Comparison of ENCODE assay signal across 1 cellular context in genomic region chr7:127651556-127652332, GRCh38.
TF ChIP-seq lines count a peak whose summit lies in the region.

Gene SND1 (plus strand): TSS chr7:127652194. CDS start chr7:127652374, 180 bp downstream.

TF ChIP-seq in HepG2, 621 proteins besides CTCF, POLR2A, EP300 and RAD21 (continued from another document and continues in another):
- TF ChIP-seq ZNF280D (CRISPR knock-in tag; IDR thresholded peaks at IDR 0.05): no peak
- TF ChIP-seq ZNF761 (CRISPR knock-in tag; conservative IDR thresholded peaks at IDR 0.05): no peak
- peak; percentile 98; the same call in 1 of the 2 replicates for TF ChIP-seq ARID4A (CRISPR knock-in tag; IDR thresholded peaks at IDR 0.05; ENCODE audit: borderline replicate concordance)
- TF ChIP-seq DNMT1 (CRISPR knock-in tag; IDR thresholded peaks at IDR 0.05): no peak; the same call in 1 of the 2 replicates
- no peak; the same call in 1 of the 2 replicates for TF ChIP-seq ZNF513 (CRISPR knock-in tag; conservative IDR thresholded peaks at IDR 0.05)
- TF ChIP-seq ZNF225 (CRISPR knock-in tag; IDR thresholded peaks at IDR 0.05): no peak
- TF ChIP-seq ZNF556 (CRISPR knock-in tag; IDR thresholded peaks at IDR 0.05; ENCODE audit: borderline replicate concordance): no peak; the same call in 1 of the 2 replicates
- TF ChIP-seq, protein P1, sequence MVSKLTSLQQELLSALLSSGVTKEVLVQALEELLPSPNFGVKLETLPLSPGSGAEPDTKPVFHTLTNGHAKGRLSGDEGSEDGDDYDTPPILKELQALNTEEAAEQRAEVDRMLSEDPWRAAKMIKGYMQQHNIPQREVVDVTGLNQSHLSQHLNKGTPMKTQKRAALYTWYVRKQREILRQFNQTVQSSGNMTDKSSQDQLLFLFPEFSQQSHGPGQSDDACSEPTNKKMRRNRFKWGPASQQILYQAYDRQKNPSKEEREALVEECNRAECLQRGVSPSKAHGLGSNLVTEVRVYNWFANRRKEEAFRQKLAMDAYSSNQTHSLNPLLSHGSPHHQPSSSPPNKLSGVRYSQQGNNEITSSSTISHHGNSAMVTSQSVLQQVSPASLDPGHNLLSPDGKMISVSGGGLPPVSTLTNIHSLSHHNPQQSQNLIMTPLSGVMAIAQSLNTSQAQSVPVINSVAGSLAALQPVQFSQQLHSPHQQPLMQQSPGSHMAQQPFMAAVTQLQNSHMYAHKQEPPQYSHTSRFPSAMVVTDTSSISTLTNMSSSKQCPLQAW (CRISPR knock-in tag; IDR thresholded peaks at IDR 0.05): peak; percentile 40; the same call in 1 of the 2 replicates
- TF ChIP-seq ZNF615 (CRISPR knock-in tag; IDR thresholded peaks at IDR 0.05; ENCODE audit: borderline replicate concordance): no peak
- TF ChIP-seq ZNF253 (CRISPR knock-in tag; IDR thresholded peaks at IDR 0.05; ENCODE audit: borderline replicate concordance): no peak
- TF ChIP-seq TGIF2 (CRISPR knock-in tag; IDR thresholded peaks at IDR 0.05): no peak
- no peak for TF ChIP-seq ZNF674 (CRISPR knock-in tag; IDR thresholded peaks at IDR 0.05; ENCODE audit: low read depth)
- TF ChIP-seq MZF1 (CRISPR knock-in tag; IDR thresholded peaks at IDR 0.05; ENCODE audit: borderline replicate concordance): no peak
- TF ChIP-seq POGK (CRISPR knock-in tag; conservative IDR thresholded peaks at IDR 0.05): no peak
- TF ChIP-seq, protein P2, sequence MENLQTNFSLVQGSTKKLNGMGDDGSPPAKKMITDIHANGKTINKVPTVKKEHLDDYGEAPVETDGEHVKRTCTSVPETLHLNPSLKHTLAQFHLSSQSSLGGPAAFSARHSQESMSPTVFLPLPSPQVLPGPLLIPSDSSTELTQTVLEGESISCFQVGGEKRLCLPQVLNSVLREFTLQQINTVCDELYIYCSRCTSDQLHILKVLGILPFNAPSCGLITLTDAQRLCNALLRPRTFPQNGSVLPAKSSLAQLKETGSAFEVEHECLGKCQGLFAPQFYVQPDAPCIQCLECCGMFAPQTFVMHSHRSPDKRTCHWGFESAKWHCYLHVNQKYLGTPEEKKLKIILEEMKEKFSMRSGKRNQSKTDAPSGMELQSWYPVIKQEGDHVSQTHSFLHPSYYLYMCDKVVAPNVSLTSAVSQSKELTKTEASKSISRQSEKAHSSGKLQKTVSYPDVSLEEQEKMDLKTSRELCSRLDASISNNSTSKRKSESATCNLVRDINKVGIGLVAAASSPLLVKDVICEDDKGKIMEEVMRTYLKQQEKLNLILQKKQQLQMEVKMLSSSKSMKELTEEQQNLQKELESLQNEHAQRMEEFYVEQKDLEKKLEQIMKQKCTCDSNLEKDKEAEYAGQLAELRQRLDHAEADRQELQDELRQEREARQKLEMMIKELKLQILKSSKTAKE (CRISPR knock-in tag; IDR thresholded peaks at IDR 0.05; ENCODE audit: borderline replicate concordance): no peak
- TF ChIP-seq, protein P3, sequence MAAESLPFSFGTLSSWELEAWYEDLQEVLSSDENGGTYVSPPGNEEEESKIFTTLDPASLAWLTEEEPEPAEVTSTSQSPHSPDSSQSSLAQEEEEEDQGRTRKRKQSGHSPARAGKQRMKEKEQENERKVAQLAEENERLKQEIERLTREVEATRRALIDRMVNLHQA (CRISPR knock-in tag; IDR thresholded peaks at IDR 0.05): no peak
- TF ChIP-seq IRF9 (CRISPR knock-in tag; IDR thresholded peaks at IDR 0.05; ENCODE audit: borderline replicate concordance): peak; percentile 40; the same call in 1 of the 2 replicates
- TF ChIP-seq MED1 (CRISPR knock-in tag; IDR thresholded peaks at IDR 0.05): peak; percentile 58
- no peak for TF ChIP-seq ZBTB14 (CRISPR knock-in tag; IDR thresholded peaks at IDR 0.05)
- TF ChIP-seq REL (CRISPR knock-in tag; conservative IDR thresholded peaks at IDR 0.05): 0 out of 2 replicates have a peak, but pooled peaks have one; percentile 12
- peak; percentile 75; the same call in 1 of the 2 replicates for TF ChIP-seq ZNF558 (CRISPR knock-in tag; IDR thresholded peaks at IDR 0.05; ENCODE audit: borderline replicate concordance)
- TF ChIP-seq ELF4 (CRISPR knock-in tag; IDR thresholded peaks at IDR 0.05; ENCODE audit: borderline replicate concordance): peak; percentile 91
- TF ChIP-seq, protein P4, sequence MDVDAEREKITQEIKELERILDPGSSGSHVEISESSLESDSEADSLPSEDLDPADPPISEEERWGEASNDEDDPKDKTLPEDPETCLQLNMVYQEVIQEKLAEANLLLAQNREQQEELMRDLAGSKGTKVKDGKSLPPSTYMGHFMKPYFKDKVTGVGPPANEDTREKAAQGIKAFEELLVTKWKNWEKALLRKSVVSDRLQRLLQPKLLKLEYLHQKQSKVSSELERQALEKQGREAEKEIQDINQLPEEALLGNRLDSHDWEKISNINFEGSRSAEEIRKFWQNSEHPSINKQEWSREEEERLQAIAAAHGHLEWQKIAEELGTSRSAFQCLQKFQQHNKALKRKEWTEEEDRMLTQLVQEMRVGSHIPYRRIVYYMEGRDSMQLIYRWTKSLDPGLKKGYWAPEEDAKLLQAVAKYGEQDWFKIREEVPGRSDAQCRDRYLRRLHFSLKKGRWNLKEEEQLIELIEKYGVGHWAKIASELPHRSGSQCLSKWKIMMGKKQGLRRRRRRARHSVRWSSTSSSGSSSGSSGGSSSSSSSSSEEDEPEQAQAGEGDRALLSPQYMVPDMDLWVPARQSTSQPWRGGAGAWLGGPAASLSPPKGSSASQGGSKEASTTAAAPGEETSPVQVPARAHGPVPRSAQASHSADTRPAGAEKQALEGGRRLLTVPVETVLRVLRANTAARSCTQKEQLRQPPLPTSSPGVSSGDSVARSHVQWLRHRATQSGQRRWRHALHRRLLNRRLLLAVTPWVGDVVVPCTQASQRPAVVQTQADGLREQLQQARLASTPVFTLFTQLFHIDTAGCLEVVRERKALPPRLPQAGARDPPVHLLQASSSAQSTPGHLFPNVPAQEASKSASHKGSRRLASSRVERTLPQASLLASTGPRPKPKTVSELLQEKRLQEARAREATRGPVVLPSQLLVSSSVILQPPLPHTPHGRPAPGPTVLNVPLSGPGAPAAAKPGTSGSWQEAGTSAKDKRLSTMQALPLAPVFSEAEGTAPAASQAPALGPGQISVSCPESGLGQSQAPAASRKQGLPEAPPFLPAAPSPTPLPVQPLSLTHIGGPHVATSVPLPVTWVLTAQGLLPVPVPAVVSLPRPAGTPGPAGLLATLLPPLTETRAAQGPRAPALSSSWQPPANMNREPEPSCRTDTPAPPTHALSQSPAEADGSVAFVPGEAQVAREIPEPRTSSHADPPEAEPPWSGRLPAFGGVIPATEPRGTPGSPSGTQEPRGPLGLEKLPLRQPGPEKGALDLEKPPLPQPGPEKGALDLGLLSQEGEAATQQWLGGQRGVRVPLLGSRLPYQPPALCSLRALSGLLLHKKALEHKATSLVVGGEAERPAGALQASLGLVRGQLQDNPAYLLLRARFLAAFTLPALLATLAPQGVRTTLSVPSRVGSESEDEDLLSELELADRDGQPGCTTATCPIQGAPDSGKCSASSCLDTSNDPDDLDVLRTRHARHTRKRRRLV (CRISPR knock-in tag; IDR thresholded peaks at IDR 0.05): peak; percentile 41; the same call in 1 of the 2 replicates
- TF ChIP-seq CBX2 (IDR thresholded peaks at IDR 0.05; ENCODE audit: low read depth, low read length): no peak
- no peak for TF ChIP-seq CBX2 (CRISPR knock-in tag; IDR thresholded peaks at IDR 0.05; ENCODE audit: low read depth)
- no peak for TF ChIP-seq ZNF432 (CRISPR knock-in tag; IDR thresholded peaks at IDR 0.05; ENCODE audit: borderline replicate concordance)
- TF ChIP-seq TEAD2 (CRISPR knock-in tag; IDR thresholded peaks at IDR 0.05): no peak
- TF ChIP-seq ZNF263 (CRISPR knock-in tag; IDR thresholded peaks at IDR 0.05): 0 out of 2 replicates have a peak, but pooled peaks have one; percentile 23
- TF ChIP-seq SAP130 (CRISPR knock-in tag; IDR thresholded peaks at IDR 0.05; ENCODE audit: low read depth): peak; percentile 95
- no peak; the same call in 1 of the 2 replicates for TF ChIP-seq ZNF709 (CRISPR knock-in tag; IDR thresholded peaks at IDR 0.05)
- TF ChIP-seq PLSCR1 (CRISPR knock-in tag; IDR thresholded peaks at IDR 0.05; ENCODE audit: borderline replicate concordance): no peak
